Comparison of ENCODE assay signal across 9 cellular contexts in genomic region chr12:92926549-92926948, GRCh38.
DNase-seq lines count a peak whose midpoint lies in the region; ATAC-seq and TF ChIP-seq lines count a peak whose summit lies in the region.
"Had no signal": no experiment of that assay in that cellular context is flagged by ENCODE, and none has a peak within 500 bp of the region (broad histone marks: within the 10 kb centered on the region; RNA-seq: fewer than 3 reads in every experiment).

No MANE protein-coding gene starts in this region.

- H3K9me3 Mint-ChIP-seq in activated T-cell treated with anti-CD3 and anti-CD28 coated beads, Interleukin-2, amount 50 U/mL, for 24 hours = no peaks in the 10 kb centered on the region
- H3K9me3 Mint-ChIP-seq in stimulated activated memory B cell treated with anti-CD40 and anti-IgM and Interleukin-4, amounts not matched to agents 10 μg/mL and 1 μg/mL and 100 μg/mL, for 72 hours = no peaks in the 10 kb centered on the region
- H3K9me3 Mint-ChIP-seq: activated CD4-positive, alpha-beta memory T cell treated with anti-CD3 and anti-CD28 coated beads for 36 hours had no signal

- no peak overlapping the region for H3K9ac ChIP-seq in SU-DHL-6 (ENCODE audit: low read length)

- H3K27ac ChIP-seq in SU-DHL-6 (ENCODE audit: low read depth, low read length) = no peak overlapping the region

- no peaks in the 10 kb centered on the region for H3K27me3 ChIP-seq in SU-DHL-6 (ENCODE audit: low read length)

- no peak overlapping the region for H3K4me3 ChIP-seq in SU-DHL-6 (ENCODE audit: insufficient read depth, low read length, poor library complexity, severe bottlenecking)
- H3K4me3 ChIP-seq in fibroblast of pulmonary artery (replicated peaks; ENCODE audit: low read depth, low read length) = peak overlapping the region; percentile 78

- peaks cover 63% of the 10 kb centered on the region for H3K79me2 ChIP-seq in SU-DHL-6 (ENCODE audit: insufficient read depth, low read length)

- H3F3A ChIP-seq in SU-DHL-6 (ENCODE audit: insufficient read depth) = peaks cover 22% of the 10 kb centered on the region; the same call in 1 of the 2 replicates

- H3K4me3 Mint-ChIP-seq in activated T-cell treated with anti-CD3 and anti-CD28 coated beads, Interleukin-2, amount 50 U/mL, for 24 hours = peak overlapping the region; percentile 86
- peak overlapping the region; percentile 89 for H3K4me3 Mint-ChIP-seq in stimulated activated memory B cell treated with anti-CD40 and anti-IgM and Interleukin-4, amounts not matched to agents 10 μg/mL and 1 μg/mL and 100 μg/mL, for 72 hours

- peaks cover 53% of the 10 kb centered on the region for H3K4me1 Mint-ChIP-seq in activated T-cell treated with anti-CD3 and anti-CD28 coated beads, Interleukin-2, amount 50 U/mL, for 24 hours (ENCODE audit: low read depth)
- H3K4me1 Mint-ChIP-seq in stimulated activated memory B cell treated with anti-CD40 and anti-IgM and Interleukin-4, amounts not matched to agents 10 μg/mL and 1 μg/mL and 100 μg/mL, for 72 hours = peaks cover 57% of the 10 kb centered on the region

- H2AFZ ChIP-seq in SU-DHL-6 (ENCODE audit: low read depth, low read length, severe bottlenecking) = no peak overlapping the region

- no peak for ATAC-seq in stimulated activated memory B cell treated with anti-CD40 and anti-IgM and Interleukin-4, amounts not matched to agents 10 μg/mL and 1 μg/mL and 100 μg/mL, for 72 hours
- ATAC-seq in GM19467 (IDR thresholded peaks at IDR 0.05; ENCODE audit: unreplicated experiment) = no peak
- ATAC-seq in HG02623 (IDR thresholded peaks at IDR 0.05; ENCODE audit: unreplicated experiment) = no peak

- H3K27me3 Mint-ChIP-seq in activated T-cell treated with anti-CD3 and anti-CD28 coated beads, Interleukin-2, amount 50 U/mL, for 24 hours = no peaks in the 10 kb centered on the region
- H3K27me3 Mint-ChIP-seq in stimulated activated memory B cell treated with anti-CD40 and anti-IgM and Interleukin-4, amounts not matched to agents 10 μg/mL and 1 μg/mL and 100 μg/mL, for 72 hours = no peaks in the 10 kb centered on the region
- H3K27me3 Mint-ChIP-seq: activated CD4-positive, alpha-beta memory T cell treated with anti-CD3 and anti-CD28 coated beads for 36 hours had no signal

- H3K36me3 Mint-ChIP-seq in activated T-cell treated with anti-CD3 and anti-CD28 coated beads, Interleukin-2, amount 50 U/mL, for 24 hours (ENCODE audit: low read depth) = peaks cover 30% of the 10 kb centered on the region
- H3K36me3 Mint-ChIP-seq in stimulated activated memory B cell treated with anti-CD40 and anti-IgM and Interleukin-4, amounts not matched to agents 10 μg/mL and 1 μg/mL and 100 μg/mL, for 72 hours = peaks cover 19% of the 10 kb centered on the region

- H3K9me3 ChIP-seq in SU-DHL-6 (ENCODE audit: insufficient read depth, low read length) = no peaks in the 10 kb centered on the region

- no peaks in the 10 kb centered on the region for H3K36me3 ChIP-seq in SU-DHL-6 (ENCODE audit: low read length)

- peak overlapping the region; percentile 99 for H3K27ac Mint-ChIP-seq in activated T-cell treated with anti-CD3 and anti-CD28 coated beads, Interleukin-2, amount 50 U/mL, for 24 hours
- peak overlapping the region; percentile 78 for H3K27ac Mint-ChIP-seq in stimulated activated memory B cell treated with anti-CD40 and anti-IgM and Interleukin-4, amounts not matched to agents 10 μg/mL and 1 μg/mL and 100 μg/mL, for 72 hours

- H3K9me2 ChIP-seq in SU-DHL-6 (replicated peaks; ENCODE audit: insufficient read depth, low read length) = no peaks in the 10 kb centered on the region

- H4K20me1 ChIP-seq in SU-DHL-6 (ENCODE audit: low read depth, low read length) = peaks cover 3% of the 10 kb centered on the region; the same call in 1 of the 2 replicates

- TF ChIP-seq CTCF in SU-DHL-6 (IDR thresholded peaks at IDR 0.05; ENCODE audit: insufficient read depth, low read length, poor library complexity, severe bottlenecking) = no peak
- TF ChIP-seq CTCF in fibroblast of pulmonary artery (IDR thresholded peaks at IDR 0.05; ENCODE audit: low read length, missing control alignments) = no peak

- H3K4me2 ChIP-seq in SU-DHL-6 (ENCODE audit: low read depth, low read length, poor library complexity, severe bottlenecking) = peak overlapping the region; percentile 88

- DNase-seq in activated T-cell treated with anti-CD3 and anti-CD28 coated beads, Interleukin-2, amount 50 U/mL, for 24 hours = no peak
- DNase-seq in activated T-cell treated with anti-CD3 and anti-CD28 coated beads for 4 hours (no peak), fibroblast of pulmonary artery (ENCODE audit: low read depth) (no peak), SW480 (ENCODE audit: low spot score) (no peak)
